In genomic region chr7:49774459-49775064, GRCh38 we compare ENCODE assay signal across 11 cellular contexts. TPM values are rescaled to one million over a fixed set of nuclear protein-coding genes. Genes with fewer than 3 reads are reported as not detected.
DNase-seq lines count a peak whose midpoint lies in the region; ATAC-seq and TF ChIP-seq lines count a peak whose summit lies in the region.
"Had no signal": no experiment of that assay in that cellular context is flagged by ENCODE, and none has a peak within 500 bp of the region (broad histone marks: within the 10 kb centered on the region; RNA-seq: fewer than 3 reads in every experiment).

No MANE protein-coding gene starts in this region.

- peaks cover 4% of the 10 kb centered on the region; the same call in 1 of the 2 replicates for H4K20me1 ChIP-seq in SK-N-SH (ENCODE audit: insufficient read depth)
- H4K20me1 ChIP-seq in neural cell (ENCODE audit: insufficient read depth), result no peaks in the 10 kb centered on the region

- no peaks in the 10 kb centered on the region for H3K9me3 Mint-ChIP-seq in activated naive CD4-positive, alpha-beta T cell treated with anti-CD3 and anti-CD28 coated beads for 36 hours

- H3K4me3 ChIP-seq in SK-N-SH (ENCODE audit: low read depth in 2 of 2, low read length in 1 of 2), result no peak overlapping the region
- H3K4me3 ChIP-seq in gastroesophageal sphincter, result peak overlapping the region; percentile 2 to 52
- peak overlapping the region; percentile 85 for H3K4me3 ChIP-seq in neural cell (ENCODE audit: low read length)
- H3K4me3 ChIP-seq in upper lobe of right lung, result peak overlapping the region; percentile 44

- POLR2A ChIA-PET in SK-N-SH (lab: Yijun Ruan, JAX), result no interaction called here

- H3K27me3 Mint-ChIP-seq in activated naive CD4-positive, alpha-beta T cell treated with anti-CD3 and anti-CD28 coated beads for 36 hours (ENCODE audit: low read depth), result peaks cover 58% of the 10 kb centered on the region

- H3K27ac ChIP-seq in SK-N-SH (ENCODE audit: low read depth in 2 of 2, low read length in 1 of 2) (no peak overlapping the region), gastroesophageal sphincter (no peak overlapping the region), neural cell (ENCODE audit: low read length) (peak overlapping the region; percentile 46), upper lobe of right lung (no peak overlapping the region)

- TF ChIP-seq EP300 in SK-N-SH (IDR thresholded peaks at IDR 0.05; ENCODE audit: borderline replicate concordance in 1 of 2, low read depth in 1 of 2, low read length in 1 of 2) (no peak), gastroesophageal sphincter (IDR thresholded peaks at IDR 0.05) (no peak), neural cell (conservative IDR thresholded peaks at IDR 0.05; ENCODE audit: poor library complexity, severe bottlenecking) (no peak)

- no peak for TF ChIP-seq RAD21 in SK-N-SH (IDR thresholded peaks at IDR 0.05; ENCODE audit: low read length)
- no peak for TF ChIP-seq RAD21 in neural cell (conservative IDR thresholded peaks at IDR 0.05)

- H2AFZ ChIP-seq in SK-N-SH (ENCODE audit: low read depth) (no peak overlapping the region), neural cell (ENCODE audit: low read depth, low read length) (no peak overlapping the region)

- intact Hi-C loops in upper lobe of right lung (cut with DNase I), result no loop called here
- intact Hi-C loops in activated naive CD4-positive, alpha-beta T cell treated with anti-CD3 and anti-CD28 coated beads for 36 hours (cut with micrococcal nuclease), result no loop called here

- H3K4me2 ChIP-seq in SK-N-SH, result no peak overlapping the region
- peak overlapping the region; percentile 75 for H3K4me2 ChIP-seq in neural cell (ENCODE audit: low read length)

- H3F3A ChIP-seq in SK-N-SH (replicated peaks; ENCODE audit: insufficient read depth), result no peaks in the 10 kb centered on the region
- no peaks in the 10 kb centered on the region for H3F3A ChIP-seq in neural cell (ENCODE audit: insufficient read depth, low read length, poor library complexity, severe bottlenecking)

- H3K27ac Mint-ChIP-seq in activated naive CD4-positive, alpha-beta T cell treated with anti-CD3 and anti-CD28 coated beads for 36 hours, result no peak overlapping the region

- peaks cover 12% of the 10 kb centered on the region for H3K4me1 Mint-ChIP-seq in activated naive CD4-positive, alpha-beta T cell treated with anti-CD3 and anti-CD28 coated beads for 36 hours (ENCODE audit: low read depth)

- no peaks in the 10 kb centered on the region for H3K9me2 ChIP-seq in SK-N-SH
- H3K9me2 ChIP-seq in neural cell (ENCODE audit: insufficient read depth, low read length), result no peaks in the 10 kb centered on the region

- H3K9me3 ChIP-seq in SK-N-SH (no peaks in the 10 kb centered on the region), gastroesophageal sphincter (peaks cover 0 to 2% (median 0%) of the 10 kb centered on the region in 3 donors), neural cell (ENCODE audit: low read length) (no peaks in the 10 kb centered on the region), upper lobe of right lung (no peaks in the 10 kb centered on the region)

- ATAC-seq in SK-N-SH treated with all-trans-retinoic acid at 6 μM for 48 hours, result no peak
- no peak for ATAC-seq in gastroesophageal sphincter
- peak; percentile 14 for ATAC-seq in upper lobe of right lung

- TF ChIP-seq CTCF in SK-N-SH (IDR thresholded peaks at IDR 0.05) (no peak), gastroesophageal sphincter (IDR thresholded peaks at IDR 0.05) (no peak), neural cell (IDR thresholded peaks at IDR 0.05; ENCODE audit: poor library complexity, severe bottlenecking) (no peak), upper lobe of right lung (IDR thresholded peaks at IDR 0.05) (no peak)

- no peaks in the 10 kb centered on the region for H3K36me3 Mint-ChIP-seq in activated naive CD4-positive, alpha-beta T cell treated with anti-CD3 and anti-CD28 coated beads for 36 hours (ENCODE audit: low read depth)

- H3K9ac ChIP-seq in SK-N-SH (no peak overlapping the region), neural cell (ENCODE audit: low read length) (peak overlapping the region; percentile 62)

- H3K79me2 ChIP-seq in SK-N-SH (ENCODE audit: insufficient read depth) (no peaks in the 10 kb centered on the region), neural cell (replicated peaks; ENCODE audit: insufficient read depth, low read length) (peaks cover 5% of the 10 kb centered on the region)

- DNase-seq in SK-N-SH (peak; percentile 39), upper lobe of right lung (no peak), GM19238 (ENCODE audit: insufficient read length, low spot score) (no peak), hepatic stellate cell (ENCODE audit: low spot score) (no peak)
- no peak for DNase-seq in activated naive CD4-positive, alpha-beta T cell treated with anti-CD3 and anti-CD28 coated beads for 36 hours
- DNase-seq: ACHN, NCI-H187 had no signal

- H3K4me1 ChIP-seq in SK-N-SH (ENCODE audit: control insufficient read depth in 1 of 2, insufficient read depth in 2 of 2, low read depth in 1 of 2, low read length in 1 of 2) (no peaks in the 10 kb centered on the region), gastroesophageal sphincter (peaks cover 0 to 35% (median 27%) of the 10 kb centered on the region in 3 donors), upper lobe of right lung (no peaks in the 10 kb centered on the region)

- CTCF ChIA-PET in SK-N-SH (lab: Yijun Ruan, JAX), result interaction anchor here (1.8 kb wide), 1 partner anchor 16 kb away, joined by 4 read pairs; no protein-coding TSS in a partner anchor
- CTCF ChIA-PET in activated naive CD4-positive, alpha-beta T cell treated with anti-CD3 and anti-CD28 coated beads for 36 hours (lab: Charles Lee), result no interaction called here

- TF ChIP-seq POLR2A in gastroesophageal sphincter (IDR thresholded peaks at IDR 0.05), result no peak

- 7% methylated on average over 16 of the region's 36 CpGs for WGBS in SK-N-SH (ENCODE audit: low lambda C conversion rate)
- 0% methylated on average over 4 to 5 of the region's 36 CpGs for WGBS in gastroesophageal sphincter (ENCODE audit: low coverage in 1 of 2), 2 donors

- H3K36me3 ChIP-seq in SK-N-SH (replicated peaks in 1 of 2; ENCODE audit: control insufficient read depth in 1 of 2, insufficient read depth in 2 of 2, low read length in 1 of 2) (no peaks in the 10 kb centered on the region), gastroesophageal sphincter (no peaks in the 10 kb centered on the region), neural cell (ENCODE audit: insufficient read depth, low read length) (no peaks in the 10 kb centered on the region), upper lobe of right lung (no peaks in the 10 kb centered on the region)

- H3K27me3 ChIP-seq in SK-N-SH (ENCODE audit: insufficient read depth) (peaks cover 65% of the 10 kb centered on the region), gastroesophageal sphincter (peaks cover 76% of the 10 kb centered on the region), neural cell (ENCODE audit: insufficient read depth, low read depth, low read length) (peaks cover 47% of the 10 kb centered on the region), upper lobe of right lung (peaks cover 60% of the 10 kb centered on the region)

- H3K4me3 Mint-ChIP-seq in activated naive CD4-positive, alpha-beta T cell treated with anti-CD3 and anti-CD28 coated beads for 36 hours, result no peak overlapping the region

TF ChIP-seq in SK-N-SH, 30 proteins besides CTCF, POLR2A, EP300 and RAD21 (continues in another document):
- no peak for TF ChIP-seq POLR2AphosphoS5 (IDR thresholded peaks at IDR 0.05; ENCODE audit: low read depth, low read length)
- TF ChIP-seq FOXJ3 (CRISPR knock-in tag; IDR thresholded peaks at IDR 0.05), result no peak
- TF ChIP-seq IRF3 (IDR thresholded peaks at IDR 0.05; ENCODE audit: low read depth, low read length), result no peak

TF ChIP-seq in SK-N-SH treated with all-trans-retinoic acid at 6 μM for 48 hours, 23 proteins besides CTCF, POLR2A, EP300 and RAD21:
- no peak for TF ChIP-seq ZFP3 (CRISPR knock-in tag; IDR thresholded peaks at IDR 0.05)
- no peak for TF ChIP-seq OSR1 (CRISPR knock-in tag; IDR thresholded peaks at IDR 0.05)
- TF ChIP-seq RARB (CRISPR knock-in tag; IDR thresholded peaks at IDR 0.05), result no peak
- TF ChIP-seq ZC3H10 (CRISPR knock-in tag; IDR thresholded peaks at IDR 0.05), result no peak
- TF ChIP-seq ARNTL (CRISPR knock-in tag; IDR thresholded peaks at IDR 0.05; ENCODE audit: borderline replicate concordance, low read depth), result no peak

TF ChIP-seq in neural cell, 6 proteins besides CTCF, POLR2A, EP300 and RAD21 (continues in another document):
- TF ChIP-seq POLR2AphosphoS5 (IDR thresholded peaks at IDR 0.05), result no peak
- no peak for TF ChIP-seq MXI1 (conservative IDR thresholded peaks at IDR 0.05; ENCODE audit: poor library complexity, severe bottlenecking)
- no peak for TF ChIP-seq TAF1 (IDR thresholded peaks at IDR 0.05; ENCODE audit: low read depth)
- no peak for TF ChIP-seq SMC3 (conservative IDR thresholded peaks at IDR 0.05; ENCODE audit: poor library complexity)
- TF ChIP-seq EZH2 (IDR thresholded peaks at IDR 0.05; ENCODE audit: borderline replicate concordance, insufficient read depth, low read length, poor library complexity, severe bottlenecking), result no peak

RNA-seq across cellular contexts. Expression of gene VWC2, which starts 1.1 kb away (rescaled TPM):
- polyA plus RNA-seq in SK-N-SH (2012; rRNA removed) (not detected in 2 replicates), neural cell (4.6 TPM in 2 replicates)
- under 0.01 TPM in 1 of 2 replicates, not detected in the other for polyA plus RNA-seq in SK-N-SH (2012; cell fraction: cytosol; rRNA removed)
- polyA plus RNA-seq in SK-N-SH (2012; cell fraction: nucleus; rRNA removed), result not detected in 2 replicates
- total RNA-seq in gastroesophageal sphincter (under 1 TPM in 2 of 4 donors, not detected in 2; 0.08 to 0.13 TPM), upper lobe of right lung (0.23 TPM)
- polyA minus RNA-seq in neural cell, result 6.6 and 7.8 TPM in 2 replicates
- total RNA-seq in activated naive CD4-positive, alpha-beta T cell treated with anti-CD3 and anti-CD28 coated beads for 36 hours, result not detected
- polyA plus RNA-seq: keratinocyte had no signal

Comparison
In these comparisons a context has a peak if more than half of its experiments do, and no peak if none do; other contexts are left out.
1. H3K4me3 ChIP-seq: peak in gastroesophageal sphincter (2 of 2), neural cell (single experiment) and upper lobe of right lung (single experiment); none in SK-N-SH (0 of 2).